40 cellular contexts compared by ENCODE assay signal in the genomic region with DNA sequence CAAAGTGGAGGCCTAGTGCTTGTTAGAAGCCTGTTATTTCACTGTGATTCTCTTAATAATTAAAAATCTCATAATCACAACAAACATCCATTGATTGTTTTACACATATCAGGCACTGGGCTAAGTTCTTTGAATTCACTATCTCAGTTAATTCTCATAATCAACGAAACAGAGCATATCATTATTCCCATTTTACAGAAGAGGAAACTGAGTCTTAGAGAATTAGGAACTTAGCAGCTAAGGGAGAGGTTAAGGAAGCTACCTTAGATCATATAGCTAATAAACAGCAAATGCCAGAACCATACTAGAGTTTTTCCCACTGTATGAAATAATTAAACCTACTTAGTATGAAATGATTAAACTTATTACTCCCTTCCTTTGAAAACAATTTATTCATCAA.
"Had no signal": no experiment of that assay in that cellular context is flagged by ENCODE, and none has a peak within 500 bp of the region (broad histone marks: within the 10 kb centered on the region; RNA-seq: fewer than 3 reads in every experiment).

No MANE protein-coding gene starts in this region.

- H3K4me3 ChIP-seq: ascending aorta, cardiac muscle cell had no signal

- H3K36me3 ChIP-seq: ascending aorta, cardiac muscle cell, WERI-Rb-1 had no signal

- FAIRE-seq: bronchial epithelial cell, TTC549 had no signal

- DNase-seq: activated CD4-positive, alpha-beta memory T cell treated with anti-CD3 and anti-CD28 coated beads, Interleukin-2, amount 10 ng/mL, durations not matched to agents 7 days and 5 days; activated CD4-positive, alpha-beta T cell treated with anti-CD3 and anti-CD28 coated beads for 1 hour; activated CD4-positive, alpha-beta T cell treated with anti-CD3 and anti-CD28 coated beads for 36 hours; activated CD4-positive, alpha-beta T cell treated with anti-CD3 and anti-CD28 coated beads for 48 hours; activated CD4-positive, alpha-beta T cell treated with anti-CD3 and anti-CD28 coated beads, Interleukin-2, amount 10 ng/mL, durations not matched to agents 7 days and 5 days; activated CD4-positive, alpha-beta T cell treated with anti-CD3 and anti-CD28 coated beads, Interleukin-2, amount 50 U/mL, for 48 hours; activated CD4-positive, CD25-positive, alpha-beta regulatory T cell; activated CD8-positive, alpha-beta memory T cell treated with anti-CD3 and anti-CD28 coated beads for 24 hours; activated CD8-positive, alpha-beta memory T cell treated with anti-CD3 and anti-CD28 coated beads, Interleukin-2, amount 10 ng/mL, durations not matched to agents 7 days and 5 days; activated CD8-positive, alpha-beta memory T cell treated with anti-CD3 and anti-CD28 coated beads, Interleukin-2, amount 50 U/mL, for 48 hours; activated CD8-positive, alpha-beta T cell treated with anti-CD3 and anti-CD28 coated beads, Interleukin-2, amount 10 ng/mL, durations not matched to agents 7 days and 5 days; activated effector memory CD4-positive, alpha-beta T cell treated with Interleukin-2 at 50 U/mL for 16 hours; activated gamma-delta T cell; activated naive CD4-positive, alpha-beta T cell treated with anti-CD3 and anti-CD28 coated beads, Interleukin-2, amount 10 ng/mL, durations not matched to agents 7 days and 5 days; activated naive CD4-positive, alpha-beta T cell treated with Interleukin-2 at 50 U/mL for 16 hours; activated naive CD8-positive, alpha-beta T cell treated with anti-CD3 and anti-CD28 coated beads, Interleukin-2, amount 10 ng/mL, durations not matched to agents 7 days and 5 days; activated naive CD8-positive, alpha-beta T cell treated with anti-CD3 and anti-CD28 coated beads, Interleukin-2, amount 50 U/mL, for 24 hours; activated T-cell treated with anti-CD3 and anti-CD28 coated beads, Interleukin-2, amount 50 U/mL, for 24 hours; activated T-cell treated with anti-CD3 and anti-CD28 coated beads, Interleukin-2, amount 50 U/mL, for 48 hours; amygdala; anterior cingulate cortex; caudate nucleus; cerebellar nuclear complex; T-helper 1 cell; T-helper 2 cell; T-helper 9 cell; WERI-Rb-1 had no signal

- H3K27ac ChIP-seq: ascending aorta, WERI-Rb-1 had no signal

- H3K9me3 Mint-ChIP-seq: activated CD4-positive, alpha-beta memory T cell treated with anti-CD3 and anti-CD28 coated beads, Interleukin-2, amount 10 ng/mL, durations not matched to agents 7 days and 5 days; activated CD4-positive, alpha-beta T cell treated with anti-CD3 and anti-CD28 coated beads, Interleukin-2, amount 10 ng/mL, durations not matched to agents 7 days and 5 days; activated naive CD4-positive, alpha-beta T cell treated with anti-CD3 and anti-CD28 coated beads, Interleukin-2, amount 10 ng/mL, durations not matched to agents 7 days and 5 days; activated naive CD4-positive, alpha-beta T cell treated with anti-CD3 and anti-CD28 coated beads, Interleukin-2, amount 50 U/mL, for 24 hours; activated naive CD8-positive, alpha-beta T cell treated with anti-CD3 and anti-CD28 coated beads, Interleukin-2, amount 50 U/mL, for 24 hours; activated T-cell treated with anti-CD3 and anti-CD28 coated beads, Interleukin-2, amount 50 U/mL, for 24 hours; activated T-helper 2 cell treated with anti-CD3 and anti-CD28 coated beads, Interferon-gamma antibody, Interleukin-2, Interleukin-4, amounts not matched to agents 10 μg/mL and 5 μg/mL and 100 μg/mL, durations not matched to agents 14 hours and 24 hours and 36 hours; central memory CD8-positive, alpha-beta T cell; T-helper 1 cell treated with Interleukin-12 subunit alpha and Interleukin-12 subunit beta and Interleukin-4 antibody, amounts not matched to agents 30 μg/mL and 1 μg/mL, for 36 hours; T-helper 2 cell treated with Interferon-gamma antibody and Interleukin-4, amounts not matched to agents 5 μg/mL and 100 μg/mL, for 36 hours; WTC11 had no signal

- H3K4me3 Mint-ChIP-seq: activated CD4-positive, alpha-beta memory T cell treated with anti-CD3 and anti-CD28 coated beads, Interleukin-2, amount 10 ng/mL, durations not matched to agents 7 days and 5 days; activated CD4-positive, alpha-beta T cell treated with anti-CD3 and anti-CD28 coated beads for 36 hours; activated CD4-positive, alpha-beta T cell treated with anti-CD3 and anti-CD28 coated beads, Interleukin-2, amount 10 ng/mL, durations not matched to agents 7 days and 5 days; activated CD8-positive, alpha-beta memory T cell treated with anti-CD3 and anti-CD28 coated beads, Interleukin-2, amount 10 ng/mL, durations not matched to agents 7 days and 5 days; activated CD8-positive, alpha-beta T cell treated with anti-CD3 and anti-CD28 coated beads, Interleukin-2, amount 10 ng/mL, durations not matched to agents 7 days and 5 days; activated naive CD4-positive, alpha-beta T cell treated with anti-CD3 and anti-CD28 coated beads, Interleukin-2, amount 10 ng/mL, durations not matched to agents 7 days and 5 days; activated naive CD4-positive, alpha-beta T cell treated with anti-CD3 and anti-CD28 coated beads, Interleukin-2, amount 50 U/mL, for 24 hours; activated naive CD8-positive, alpha-beta T cell; activated naive CD8-positive, alpha-beta T cell treated with anti-CD3 and anti-CD28 coated beads, Interleukin-2, amount 10 ng/mL, durations not matched to agents 7 days and 5 days; activated naive CD8-positive, alpha-beta T cell treated with anti-CD3 and anti-CD28 coated beads, Interleukin-2, amount 50 U/mL, for 24 hours; activated T-cell treated with anti-CD3 and anti-CD28 coated beads, Interleukin-2, amount 50 U/mL, for 24 hours; central memory CD8-positive, alpha-beta T cell; T-helper 1 cell treated with Interleukin-12 subunit alpha and Interleukin-12 subunit beta and Interleukin-4 antibody, amounts not matched to agents 30 μg/mL and 1 μg/mL, for 36 hours; T-helper 2 cell treated with Interferon-gamma antibody and Interleukin-4, amounts not matched to agents 5 μg/mL and 100 μg/mL, for 36 hours; WTC11 had no signal

- H3K27ac Mint-ChIP-seq: activated CD4-positive, alpha-beta memory T cell treated with anti-CD3 and anti-CD28 coated beads, Interleukin-2, amount 10 ng/mL, durations not matched to agents 7 days and 5 days; activated CD4-positive, alpha-beta T cell treated with anti-CD3 and anti-CD28 coated beads for 36 hours; activated CD4-positive, alpha-beta T cell treated with anti-CD3 and anti-CD28 coated beads, Interleukin-2, amount 10 ng/mL, durations not matched to agents 7 days and 5 days; activated CD8-positive, alpha-beta memory T cell treated with anti-CD3 and anti-CD28 coated beads, Interleukin-2, amount 10 ng/mL, durations not matched to agents 7 days and 5 days; activated CD8-positive, alpha-beta T cell treated with anti-CD3 and anti-CD28 coated beads, Interleukin-2, amount 10 ng/mL, durations not matched to agents 7 days and 5 days; activated naive CD4-positive, alpha-beta T cell treated with anti-CD3 and anti-CD28 coated beads, Interleukin-2, amount 10 ng/mL, durations not matched to agents 7 days and 5 days; activated naive CD4-positive, alpha-beta T cell treated with anti-CD3 and anti-CD28 coated beads, Interleukin-2, amount 50 U/mL, for 24 hours; activated naive CD8-positive, alpha-beta T cell; activated naive CD8-positive, alpha-beta T cell treated with anti-CD3 and anti-CD28 coated beads, Interleukin-2, amount 10 ng/mL, durations not matched to agents 7 days and 5 days; activated naive CD8-positive, alpha-beta T cell treated with anti-CD3 and anti-CD28 coated beads, Interleukin-2, amount 50 U/mL, for 24 hours; activated T-cell treated with anti-CD3 and anti-CD28 coated beads, Interleukin-2, amount 50 U/mL, for 24 hours; activated T-helper 2 cell treated with anti-CD3 and anti-CD28 coated beads, Interferon-gamma antibody, Interleukin-2, Interleukin-4, amounts not matched to agents 10 μg/mL and 5 μg/mL and 100 μg/mL, durations not matched to agents 14 hours and 24 hours and 36 hours; T-helper 1 cell treated with Interleukin-12 subunit alpha and Interleukin-12 subunit beta and Interleukin-4 antibody, amounts not matched to agents 30 μg/mL and 1 μg/mL, for 36 hours; T-helper 2 cell treated with Interferon-gamma antibody and Interleukin-4, amounts not matched to agents 5 μg/mL and 100 μg/mL, for 36 hours; WTC11 had no signal

- H3K27me3 ChIP-seq: ascending aorta, cardiac muscle cell had no signal

- H3K27me3 Mint-ChIP-seq: activated CD4-positive, alpha-beta memory T cell treated with anti-CD3 and anti-CD28 coated beads, Interleukin-2, amount 10 ng/mL, durations not matched to agents 7 days and 5 days; activated CD4-positive, alpha-beta T cell treated with anti-CD3 and anti-CD28 coated beads for 36 hours; activated CD4-positive, alpha-beta T cell treated with anti-CD3 and anti-CD28 coated beads, Interleukin-2, amount 10 ng/mL, durations not matched to agents 7 days and 5 days; activated CD8-positive, alpha-beta memory T cell treated with anti-CD3 and anti-CD28 coated beads, Interleukin-2, amount 10 ng/mL, durations not matched to agents 7 days and 5 days; activated naive CD4-positive, alpha-beta T cell treated with anti-CD3 and anti-CD28 coated beads, Interleukin-2, amount 10 ng/mL, durations not matched to agents 7 days and 5 days; activated naive CD4-positive, alpha-beta T cell treated with anti-CD3 and anti-CD28 coated beads, Interleukin-2, amount 50 U/mL, for 24 hours; activated naive CD8-positive, alpha-beta T cell; activated naive CD8-positive, alpha-beta T cell treated with anti-CD3 and anti-CD28 coated beads, Interleukin-2, amount 10 ng/mL, durations not matched to agents 7 days and 5 days; activated naive CD8-positive, alpha-beta T cell treated with anti-CD3 and anti-CD28 coated beads, Interleukin-2, amount 50 U/mL, for 24 hours; activated T-cell treated with anti-CD3 and anti-CD28 coated beads, Interleukin-2, amount 50 U/mL, for 24 hours; brain; central memory CD8-positive, alpha-beta T cell had no signal

- H3K9me3 ChIP-seq: ascending aorta had no signal

- H3K36me3 Mint-ChIP-seq: activated naive CD4-positive, alpha-beta T cell treated with anti-CD3 and anti-CD28 coated beads, Interleukin-2, amount 10 ng/mL, durations not matched to agents 7 days and 5 days had no signal

- ATAC-seq: activated CD4-positive, alpha-beta T cell treated with anti-CD3 and anti-CD28 coated beads for 36 hours; activated CD4-positive, CD25-positive, alpha-beta regulatory T cell treated with anti-CD3 and anti-CD28 coated beads, Interleukin-2, amount 50 U/mL, for 24 hours; activated CD8-positive, alpha-beta memory T cell treated with anti-CD3 and anti-CD28 coated beads, Interleukin-2, amount 10 ng/mL, durations not matched to agents 7 days and 5 days; activated CD8-positive, alpha-beta T cell treated with anti-CD3 and anti-CD28 coated beads, Interleukin-2, amount 10 ng/mL, durations not matched to agents 7 days and 5 days; activated naive CD8-positive, alpha-beta T cell treated with anti-CD3 and anti-CD28 coated beads, Interleukin-2, amount 50 U/mL, for 24 hours; WTC11 had no signal
